2 cellular contexts compared by ENCODE assay signal in the genomic region with DNA sequence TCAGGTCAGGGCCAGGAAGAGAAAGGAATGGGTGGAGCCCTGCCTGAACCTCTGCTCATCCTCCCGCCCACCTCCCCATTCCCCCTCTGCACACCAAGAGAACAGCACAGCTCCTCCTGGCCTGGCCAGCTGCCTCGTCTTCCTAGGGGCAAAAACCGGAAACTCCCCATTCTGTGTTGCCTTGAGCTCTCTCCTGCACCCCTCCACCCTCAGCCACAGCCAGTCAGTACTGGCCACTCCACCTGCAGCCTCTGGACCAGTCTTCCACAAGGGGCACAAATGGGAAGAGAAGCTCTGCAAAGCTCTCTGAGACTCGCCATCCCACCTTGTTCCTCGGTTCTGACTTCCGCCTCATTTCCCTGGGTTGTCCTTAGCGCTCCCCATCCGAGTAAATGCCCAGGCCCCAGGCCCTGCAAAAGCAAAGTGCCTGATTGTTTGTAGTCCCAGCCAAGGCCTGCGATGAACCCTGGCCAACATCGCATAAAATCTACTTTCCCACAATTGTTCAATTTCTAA.
TF ChIP-seq lines count a peak whose summit lies in the region.

No MANE protein-coding gene starts in this region.

TF ChIP-seq in GM23338, 12 proteins besides CTCF, POLR2A, EP300 and RAD21 (continued from another document):
- TF ChIP-seq, protein P1, sequence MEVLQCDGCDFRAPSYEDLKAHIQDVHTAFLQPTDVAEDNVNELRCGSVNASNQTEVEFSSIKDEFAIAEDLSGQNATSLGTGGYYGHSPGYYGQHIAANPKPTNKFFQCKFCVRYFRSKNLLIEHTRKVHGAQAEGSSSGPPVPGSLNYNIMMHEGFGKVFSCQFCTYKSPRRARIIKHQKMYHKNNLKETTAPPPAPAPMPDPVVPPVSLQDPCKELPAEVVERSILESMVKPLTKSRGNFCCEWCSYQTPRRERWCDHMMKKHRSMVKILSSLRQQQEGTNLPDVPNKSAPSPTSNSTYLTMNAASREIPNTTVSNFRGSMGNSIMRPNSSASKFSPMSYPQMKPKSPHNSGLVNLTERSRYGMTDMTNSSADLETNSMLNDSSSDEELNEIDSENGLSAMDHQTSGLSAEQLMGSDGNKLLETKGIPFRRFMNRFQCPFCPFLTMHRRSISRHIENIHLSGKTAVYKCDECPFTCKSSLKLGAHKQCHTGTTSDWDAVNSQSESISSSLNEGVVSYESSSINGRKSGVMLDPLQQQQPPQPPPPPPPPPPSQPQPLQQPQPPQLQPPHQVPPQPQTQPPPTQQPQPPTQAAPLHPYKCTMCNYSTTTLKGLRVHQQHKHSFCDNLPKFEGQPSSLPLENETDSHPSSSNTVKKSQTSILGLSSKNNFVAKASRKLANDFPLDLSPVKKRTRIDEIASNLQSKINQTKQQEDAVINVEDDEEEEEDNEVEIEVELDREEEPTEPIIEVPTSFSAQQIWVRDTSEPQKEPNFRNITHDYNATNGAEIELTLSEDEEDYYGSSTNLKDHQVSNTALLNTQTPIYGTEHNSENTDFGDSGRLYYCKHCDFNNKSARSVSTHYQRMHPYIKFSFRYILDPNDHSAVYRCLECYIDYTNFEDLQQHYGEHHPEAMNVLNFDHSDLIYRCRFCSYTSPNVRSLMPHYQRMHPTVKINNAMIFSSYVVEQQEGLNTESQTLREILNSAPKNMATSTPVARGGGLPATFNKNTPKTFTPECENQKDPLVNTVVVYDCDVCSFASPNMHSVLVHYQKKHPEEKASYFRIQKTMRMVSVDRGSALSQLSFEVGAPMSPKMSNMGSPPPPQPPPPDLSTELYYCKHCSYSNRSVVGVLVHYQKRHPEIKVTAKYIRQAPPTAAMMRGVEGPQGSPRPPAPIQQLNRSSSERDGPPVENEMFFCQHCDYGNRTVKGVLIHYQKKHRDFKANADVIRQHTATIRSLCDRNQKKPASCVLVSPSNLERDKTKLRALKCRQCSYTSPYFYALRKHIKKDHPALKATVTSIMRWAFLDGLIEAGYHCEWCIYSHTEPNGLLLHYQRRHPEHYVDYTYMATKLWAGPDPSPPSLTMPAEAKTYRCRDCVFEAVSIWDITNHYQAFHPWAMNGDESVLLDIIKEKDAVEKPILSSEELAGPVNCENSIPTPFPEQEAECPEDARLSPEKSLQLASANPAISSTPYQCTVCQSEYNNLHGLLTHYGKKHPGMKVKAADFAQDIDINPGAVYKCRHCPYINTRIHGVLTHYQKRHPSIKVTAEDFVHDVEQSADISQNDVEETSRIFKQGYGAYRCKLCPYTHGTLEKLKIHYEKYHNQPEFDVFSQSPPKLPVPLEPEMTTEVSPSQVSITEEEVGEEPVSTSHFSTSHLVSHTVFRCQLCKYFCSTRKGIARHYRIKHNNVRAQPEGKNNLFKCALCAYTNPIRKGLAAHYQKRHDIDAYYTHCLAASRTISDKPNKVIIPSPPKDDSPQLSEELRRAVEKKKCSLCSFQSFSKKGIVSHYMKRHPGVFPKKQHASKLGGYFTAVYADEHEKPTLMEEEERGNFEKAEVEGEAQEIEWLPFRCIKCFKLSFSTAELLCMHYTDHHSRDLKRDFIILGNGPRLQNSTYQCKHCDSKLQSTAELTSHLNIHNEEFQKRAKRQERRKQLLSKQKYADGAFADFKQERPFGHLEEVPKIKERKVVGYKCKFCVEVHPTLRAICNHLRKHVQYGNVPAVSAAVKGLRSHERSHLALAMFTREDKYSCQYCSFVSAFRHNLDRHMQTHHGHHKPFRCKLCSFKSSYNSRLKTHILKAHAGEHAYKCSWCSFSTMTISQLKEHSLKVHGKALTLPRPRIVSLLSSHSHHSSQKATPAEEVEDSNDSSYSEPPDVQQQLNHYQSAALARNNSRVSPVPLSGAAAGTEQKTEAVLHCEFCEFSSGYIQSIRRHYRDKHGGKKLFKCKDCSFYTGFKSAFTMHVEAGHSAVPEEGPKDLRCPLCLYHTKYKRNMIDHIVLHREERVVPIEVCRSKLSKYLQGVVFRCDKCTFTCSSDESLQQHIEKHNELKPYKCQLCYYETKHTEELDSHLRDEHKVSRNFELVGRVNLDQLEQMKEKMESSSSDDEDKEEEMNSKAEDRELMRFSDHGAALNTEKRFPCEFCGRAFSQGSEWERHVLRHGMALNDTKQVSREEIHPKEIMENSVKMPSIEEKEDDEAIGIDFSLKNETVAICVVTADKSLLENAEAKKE (CRISPR knock-in tag; IDR thresholded peaks at IDR 0.05): no peak
- TF ChIP-seq, protein P2, sequence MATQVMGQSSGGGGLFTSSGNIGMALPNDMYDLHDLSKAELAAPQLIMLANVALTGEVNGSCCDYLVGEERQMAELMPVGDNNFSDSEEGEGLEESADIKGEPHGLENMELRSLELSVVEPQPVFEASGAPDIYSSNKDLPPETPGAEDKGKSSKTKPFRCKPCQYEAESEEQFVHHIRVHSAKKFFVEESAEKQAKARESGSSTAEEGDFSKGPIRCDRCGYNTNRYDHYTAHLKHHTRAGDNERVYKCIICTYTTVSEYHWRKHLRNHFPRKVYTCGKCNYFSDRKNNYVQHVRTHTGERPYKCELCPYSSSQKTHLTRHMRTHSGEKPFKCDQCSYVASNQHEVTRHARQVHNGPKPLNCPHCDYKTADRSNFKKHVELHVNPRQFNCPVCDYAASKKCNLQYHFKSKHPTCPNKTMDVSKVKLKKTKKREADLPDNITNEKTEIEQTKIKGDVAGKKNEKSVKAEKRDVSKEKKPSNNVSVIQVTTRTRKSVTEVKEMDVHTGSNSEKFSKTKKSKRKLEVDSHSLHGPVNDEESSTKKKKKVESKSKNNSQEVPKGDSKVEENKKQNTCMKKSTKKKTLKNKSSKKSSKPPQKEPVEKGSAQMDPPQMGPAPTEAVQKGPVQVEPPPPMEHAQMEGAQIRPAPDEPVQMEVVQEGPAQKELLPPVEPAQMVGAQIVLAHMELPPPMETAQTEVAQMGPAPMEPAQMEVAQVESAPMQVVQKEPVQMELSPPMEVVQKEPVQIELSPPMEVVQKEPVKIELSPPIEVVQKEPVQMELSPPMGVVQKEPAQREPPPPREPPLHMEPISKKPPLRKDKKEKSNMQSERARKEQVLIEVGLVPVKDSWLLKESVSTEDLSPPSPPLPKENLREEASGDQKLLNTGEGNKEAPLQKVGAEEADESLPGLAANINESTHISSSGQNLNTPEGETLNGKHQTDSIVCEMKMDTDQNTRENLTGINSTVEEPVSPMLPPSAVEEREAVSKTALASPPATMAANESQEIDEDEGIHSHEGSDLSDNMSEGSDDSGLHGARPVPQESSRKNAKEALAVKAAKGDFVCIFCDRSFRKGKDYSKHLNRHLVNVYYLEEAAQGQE (IDR thresholded peaks at IDR 0.05; ENCODE audit: unreplicated experiment): no peak
- TF ChIP-seq, protein P3, sequence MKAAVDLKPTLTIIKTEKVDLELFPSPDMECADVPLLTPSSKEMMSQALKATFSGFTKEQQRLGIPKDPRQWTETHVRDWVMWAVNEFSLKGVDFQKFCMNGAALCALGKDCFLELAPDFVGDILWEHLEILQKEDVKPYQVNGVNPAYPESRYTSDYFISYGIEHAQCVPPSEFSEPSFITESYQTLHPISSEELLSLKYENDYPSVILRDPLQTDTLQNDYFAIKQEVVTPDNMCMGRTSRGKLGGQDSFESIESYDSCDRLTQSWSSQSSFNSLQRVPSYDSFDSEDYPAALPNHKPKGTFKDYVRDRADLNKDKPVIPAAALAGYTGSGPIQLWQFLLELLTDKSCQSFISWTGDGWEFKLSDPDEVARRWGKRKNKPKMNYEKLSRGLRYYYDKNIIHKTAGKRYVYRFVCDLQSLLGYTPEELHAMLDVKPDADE (IDR thresholded peaks at IDR 0.05): no peak
- no peak for TF ChIP-seq POLR2AphosphoS5 (IDR thresholded peaks at IDR 0.05; ENCODE audit: low read depth)
- TF ChIP-seq JUNB (IDR thresholded peaks at IDR 0.05; ENCODE audit: unreplicated experiment): no peak
- no peak for TF ChIP-seq EZH2phosphoT487 (IDR thresholded peaks at IDR 0.05; ENCODE audit: unreplicated experiment)
- no peak for TF ChIP-seq NANOG (IDR thresholded peaks at IDR 0.05; ENCODE audit: borderline replicate concordance)

TF ChIP-seq in SK-N-SH, 30 proteins besides CTCF, POLR2A, EP300 and RAD21 (continued from another document):
- TF ChIP-seq GATA2 (CRISPR knock-in tag; IDR thresholded peaks at IDR 0.05) (no peak), SIN3A (IDR thresholded peaks at IDR 0.05; ENCODE audit: borderline replicate concordance, low read depth, low read length) (no peak), MXI1 (IDR thresholded peaks at IDR 0.05; ENCODE audit: low read depth, low read length) (no peak), GABPA (IDR thresholded peaks at IDR 0.05; ENCODE audit: low read depth) (no peak), RFX5 (IDR thresholded peaks at IDR 0.05; ENCODE audit: low read length) (no peak), POLR2AphosphoS5 (IDR thresholded peaks at IDR 0.05; ENCODE audit: low read depth, low read length) (no peak), FOSL2 (IDR thresholded peaks at IDR 0.05; ENCODE audit: borderline replicate concordance, low read depth) (no peak), FOXM1 (IDR thresholded peaks at IDR 0.05; ENCODE audit: low read depth) (no peak), SMC3 (IDR thresholded peaks at IDR 0.05; ENCODE audit: low read depth, low read length) (no peak)
- TF ChIP-seq, protein P2 (IDR thresholded peaks at IDR 0.05; ENCODE audit: low read depth, low read length): no peak
- TF ChIP-seq, protein P4, sequence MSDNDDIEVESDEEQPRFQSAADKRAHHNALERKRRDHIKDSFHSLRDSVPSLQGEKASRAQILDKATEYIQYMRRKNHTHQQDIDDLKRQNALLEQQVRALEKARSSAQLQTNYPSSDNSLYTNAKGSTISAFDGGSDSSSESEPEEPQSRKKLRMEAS (IDR thresholded peaks at IDR 0.05; ENCODE audit: low read depth): no peak
- TF ChIP-seq, protein P5, sequence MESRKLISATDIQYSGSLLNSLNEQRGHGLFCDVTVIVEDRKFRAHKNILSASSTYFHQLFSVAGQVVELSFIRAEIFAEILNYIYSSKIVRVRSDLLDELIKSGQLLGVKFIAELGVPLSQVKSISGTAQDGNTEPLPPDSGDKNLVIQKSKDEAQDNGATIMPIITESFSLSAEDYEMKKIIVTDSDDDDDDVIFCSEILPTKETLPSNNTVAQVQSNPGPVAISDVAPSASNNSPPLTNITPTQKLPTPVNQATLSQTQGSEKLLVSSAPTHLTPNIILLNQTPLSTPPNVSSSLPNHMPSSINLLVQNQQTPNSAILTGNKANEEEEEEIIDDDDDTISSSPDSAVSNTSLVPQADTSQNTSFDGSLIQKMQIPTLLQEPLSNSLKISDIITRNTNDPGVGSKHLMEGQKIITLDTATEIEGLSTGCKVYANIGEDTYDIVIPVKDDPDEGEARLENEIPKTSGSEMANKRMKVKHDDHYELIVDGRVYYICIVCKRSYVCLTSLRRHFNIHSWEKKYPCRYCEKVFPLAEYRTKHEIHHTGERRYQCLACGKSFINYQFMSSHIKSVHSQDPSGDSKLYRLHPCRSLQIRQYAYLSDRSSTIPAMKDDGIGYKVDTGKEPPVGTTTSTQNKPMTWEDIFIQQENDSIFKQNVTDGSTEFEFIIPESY (IDR thresholded peaks at IDR 0.05; ENCODE audit: borderline replicate concordance, low read depth): no peak
TF ChIP-seq in SK-N-SH: peak in this region for 0.
